Comparison of ENCODE assay signal across 1 cellular context in the genomic region with DNA sequence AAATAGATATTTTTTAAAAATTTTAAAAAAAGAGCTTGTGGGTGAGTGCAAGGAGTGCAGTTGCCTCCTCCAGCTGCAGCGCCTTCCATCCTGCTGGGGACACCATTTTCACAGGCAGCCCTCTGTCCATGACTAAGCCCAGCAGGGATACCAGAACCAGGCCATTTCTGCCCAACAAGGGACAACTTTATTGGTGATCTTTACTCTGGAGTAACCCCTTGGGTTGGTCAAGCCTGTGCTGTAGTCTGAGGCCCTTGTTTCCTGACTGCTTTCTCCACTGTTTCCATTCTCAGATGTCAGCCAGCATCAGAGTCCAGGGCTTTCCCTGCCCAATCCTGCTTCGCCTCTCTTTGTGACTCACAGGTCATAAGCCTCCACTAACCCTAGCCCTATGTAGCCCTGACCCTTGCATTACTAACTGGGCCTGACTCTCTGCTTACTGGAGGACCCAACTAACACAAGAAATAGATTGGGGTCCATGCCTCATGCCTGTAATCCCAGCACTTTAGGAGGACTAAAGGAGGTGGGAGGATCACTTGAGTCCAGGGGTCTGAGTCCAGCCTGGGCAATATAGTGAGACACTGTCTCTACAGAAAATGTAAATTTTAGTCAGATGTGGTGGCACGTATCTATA.
TF ChIP-seq lines count a peak whose summit lies in the region.

No MANE protein-coding gene starts in this region.

TF ChIP-seq in GM12878, 131 proteins besides CTCF, POLR2A, EP300 and RAD21:
- TF ChIP-seq, protein P1, sequence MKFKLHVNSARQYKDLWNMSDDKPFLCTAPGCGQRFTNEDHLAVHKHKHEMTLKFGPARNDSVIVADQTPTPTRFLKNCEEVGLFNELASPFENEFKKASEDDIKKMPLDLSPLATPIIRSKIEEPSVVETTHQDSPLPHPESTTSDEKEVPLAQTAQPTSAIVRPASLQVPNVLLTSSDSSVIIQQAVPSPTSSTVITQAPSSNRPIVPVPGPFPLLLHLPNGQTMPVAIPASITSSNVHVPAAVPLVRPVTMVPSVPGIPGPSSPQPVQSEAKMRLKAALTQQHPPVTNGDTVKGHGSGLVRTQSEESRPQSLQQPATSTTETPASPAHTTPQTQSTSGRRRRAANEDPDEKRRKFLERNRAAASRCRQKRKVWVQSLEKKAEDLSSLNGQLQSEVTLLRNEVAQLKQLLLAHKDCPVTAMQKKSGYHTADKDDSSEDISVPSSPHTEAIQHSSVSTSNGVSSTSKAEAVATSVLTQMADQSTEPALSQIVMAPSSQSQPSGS (IDR thresholded peaks at IDR 0.05; ENCODE audit: low read length): no peak
- no peak for TF ChIP-seq NRF1 (conservative IDR thresholded peaks at IDR 0.05; ENCODE audit: low read depth, low read length)
- TF ChIP-seq, protein P2, sequence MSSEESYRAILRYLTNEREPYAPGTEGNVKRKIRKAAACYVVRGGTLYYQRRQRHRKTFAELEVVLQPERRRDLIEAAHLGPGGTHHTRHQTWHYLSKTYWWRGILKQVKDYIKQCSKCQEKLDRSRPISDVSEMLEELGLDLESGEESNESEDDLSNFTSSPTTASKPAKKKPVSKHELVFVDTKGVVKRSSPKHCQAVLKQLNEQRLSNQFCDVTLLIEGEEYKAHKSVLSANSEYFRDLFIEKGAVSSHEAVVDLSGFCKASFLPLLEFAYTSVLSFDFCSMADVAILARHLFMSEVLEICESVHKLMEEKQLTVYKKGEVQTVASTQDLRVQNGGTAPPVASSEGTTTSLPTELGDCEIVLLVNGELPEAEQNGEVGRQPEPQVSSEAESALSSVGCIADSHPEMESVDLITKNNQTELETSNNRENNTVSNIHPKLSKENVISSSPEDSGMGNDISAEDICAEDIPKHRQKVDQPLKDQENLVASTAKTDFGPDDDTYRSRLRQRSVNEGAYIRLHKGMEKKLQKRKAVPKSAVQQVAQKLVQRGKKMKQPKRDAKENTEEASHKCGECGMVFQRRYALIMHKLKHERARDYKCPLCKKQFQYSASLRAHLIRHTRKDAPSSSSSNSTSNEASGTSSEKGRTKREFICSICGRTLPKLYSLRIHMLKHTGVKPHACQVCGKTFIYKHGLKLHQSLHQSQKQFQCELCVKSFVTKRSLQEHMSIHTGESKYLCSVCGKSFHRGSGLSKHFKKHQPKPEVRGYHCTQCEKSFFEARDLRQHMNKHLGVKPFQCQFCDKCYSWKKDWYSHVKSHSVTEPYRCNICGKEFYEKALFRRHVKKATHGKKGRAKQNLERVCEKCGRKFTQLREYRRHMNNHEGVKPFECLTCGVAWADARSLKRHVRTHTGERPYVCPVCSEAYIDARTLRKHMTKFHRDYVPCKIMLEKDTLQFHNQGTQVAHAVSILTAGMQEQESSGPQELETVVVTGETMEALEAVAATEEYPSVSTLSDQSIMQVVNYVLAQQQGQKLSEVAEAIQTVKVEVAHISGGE (CRISPR knock-in tag; IDR thresholded peaks at IDR 0.05): no peak
- TF ChIP-seq TCF7 (IDR thresholded peaks at IDR 0.05; ENCODE audit: borderline replicate concordance): no peak
- TF ChIP-seq DPF2 (IDR thresholded peaks at IDR 0.05): no peak
- TF ChIP-seq HDAC2 (IDR thresholded peaks at IDR 0.05): no peak
- TF ChIP-seq, protein P3, sequence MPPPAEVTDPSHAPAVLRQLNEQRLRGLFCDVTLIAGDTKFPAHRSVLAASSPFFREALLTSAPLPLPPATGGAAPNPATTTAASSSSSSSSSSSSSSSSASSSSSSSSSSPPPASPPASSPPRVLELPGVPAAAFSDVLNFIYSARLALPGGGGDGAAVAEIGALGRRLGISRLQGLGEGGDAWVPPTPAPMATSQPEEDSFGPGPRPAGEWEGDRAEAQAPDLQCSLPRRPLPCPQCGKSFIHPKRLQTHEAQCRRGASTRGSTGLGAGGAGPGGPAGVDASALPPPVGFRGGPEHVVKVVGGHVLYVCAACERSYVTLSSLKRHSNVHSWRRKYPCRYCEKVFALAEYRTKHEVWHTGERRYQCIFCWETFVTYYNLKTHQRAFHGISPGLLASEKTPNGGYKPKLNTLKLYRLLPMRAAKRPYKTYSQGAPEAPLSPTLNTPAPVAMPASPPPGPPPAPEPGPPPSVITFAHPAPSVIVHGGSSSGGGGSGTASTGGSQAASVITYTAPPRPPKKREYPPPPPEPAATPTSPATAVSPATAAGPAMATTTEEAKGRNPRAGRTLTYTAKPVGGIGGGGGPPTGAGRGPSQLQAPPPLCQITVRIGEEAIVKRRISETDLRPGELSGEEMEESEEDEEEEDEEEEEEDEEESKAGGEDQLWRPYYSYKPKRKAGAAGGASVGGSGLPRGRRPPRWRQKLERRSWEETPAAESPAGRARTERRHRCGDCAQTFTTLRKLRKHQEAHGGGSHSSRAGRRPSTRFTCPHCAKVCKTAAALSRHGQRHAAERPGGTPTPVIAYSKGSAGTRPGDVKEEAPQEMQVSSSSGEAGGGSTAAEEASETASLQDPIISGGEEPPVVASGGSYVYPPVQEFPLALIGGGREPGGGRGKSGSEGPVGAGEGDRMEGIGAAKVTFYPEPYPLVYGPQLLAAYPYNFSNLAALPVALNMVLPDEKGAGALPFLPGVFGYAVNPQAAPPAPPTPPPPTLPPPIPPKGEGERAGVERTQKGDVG (CRISPR knock-in tag; IDR thresholded peaks at IDR 0.05): no peak
